ENCODE assay signal across 9 cellular contexts in genomic region chr2:105144128-105144940, GRCh38.
DNase-seq lines count a peak whose midpoint lies in the region; ATAC-seq, FAIRE-seq and TF ChIP-seq lines count a peak whose summit lies in the region.
"Had no signal": no experiment of that assay in that cellular context is flagged by ENCODE, and none has a peak within 500 bp of the region (broad histone marks: within the 10 kb centered on the region; RNA-seq: fewer than 3 reads in every experiment).

No MANE protein-coding gene starts in this region.

- ATAC-seq in GM18511 (IDR thresholded peaks at IDR 0.05; ENCODE audit: unreplicated experiment), result peak; percentile 7
- ATAC-seq in naive thymus-derived CD8-positive, alpha-beta T cell, result no peak

- H3K9me3 Mint-ChIP-seq in activated naive CD8-positive, alpha-beta T cell treated with anti-CD3 and anti-CD28 coated beads for 36 hours, result no peaks in the 10 kb centered on the region
- H3K9me3 Mint-ChIP-seq in naive thymus-derived CD8-positive, alpha-beta T cell, result peaks cover 0 to 3% (median 0%) of the 10 kb centered on the region in 9 donors

- peaks cover 44% of the 10 kb centered on the region for H3K27me3 ChIP-seq in AG04450 (ENCODE audit: control insufficient read depth, insufficient read depth, low read length)

- H3K27me3 Mint-ChIP-seq in activated naive CD8-positive, alpha-beta T cell treated with anti-CD3 and anti-CD28 coated beads for 36 hours, result peaks cover 71% of the 10 kb centered on the region
- peaks cover 34 to 70% (median 60%) of the 10 kb centered on the region in 5 donors for H3K27me3 Mint-ChIP-seq in naive thymus-derived CD8-positive, alpha-beta T cell

- POLR2A ChIA-PET in AG04450 (lab: Yijun Ruan, JAX), result no interaction called here
- POLR2A ChIA-PET in naive thymus-derived CD8-positive, alpha-beta T cell (lab: Charles Lee), result no interaction called here

- no peaks in the 10 kb centered on the region for H3K36me3 Mint-ChIP-seq in activated naive CD8-positive, alpha-beta T cell treated with anti-CD3 and anti-CD28 coated beads for 36 hours
- H3K36me3 Mint-ChIP-seq in naive thymus-derived CD8-positive, alpha-beta T cell, result no peaks in the 10 kb centered on the region

- CTCF ChIA-PET in AG04450 (lab: Charles Lee), result interaction anchor here (1.1 kb wide), 1 partner anchor 28 kb away, joined by 3 read pairs; no protein-coding TSS in a partner anchor

- H3K27ac ChIP-seq in AG04450 (ENCODE audit: low read depth, low read length), result no peak overlapping the region
- H3K27ac ChIP-seq: left lung had no signal

- H3K4me3 Mint-ChIP-seq in activated naive CD8-positive, alpha-beta T cell treated with anti-CD3 and anti-CD28 coated beads for 36 hours, result peak overlapping the region; percentile 72
- peak overlapping the region; percentile 68 to 87 (median 78) for H3K4me3 Mint-ChIP-seq in naive thymus-derived CD8-positive, alpha-beta T cell

- H3K4me1 Mint-ChIP-seq in activated naive CD8-positive, alpha-beta T cell treated with anti-CD3 and anti-CD28 coated beads for 36 hours, result peaks cover 7% of the 10 kb centered on the region
- peaks cover 4 to 15% (median 11%) of the 10 kb centered on the region in 4 donors for H3K4me1 Mint-ChIP-seq in naive thymus-derived CD8-positive, alpha-beta T cell

- FAIRE-seq in HTR-8/SVneo (lab: Jason Lieb, UNC), result no peak

- no peaks in the 10 kb centered on the region for H3K9me3 ChIP-seq in AG04450 (ENCODE audit: control insufficient read depth, insufficient read depth, low read length)
- H3K9me3 ChIP-seq: left lung had no signal

- H3K4me3 ChIP-seq in AG04450 (ENCODE audit: low read depth, low read length), result peak overlapping the region; percentile 41

- H3K27ac Mint-ChIP-seq in activated naive CD8-positive, alpha-beta T cell treated with anti-CD3 and anti-CD28 coated beads for 36 hours, result peak overlapping the region; percentile 18
- H3K27ac Mint-ChIP-seq in naive thymus-derived CD8-positive, alpha-beta T cell, result no peak overlapping the region

- DNase-seq in AG04450 (ENCODE audit: low read depth, low spot score), result no peak
- DNase-seq in activated naive CD8-positive, alpha-beta T cell treated with anti-CD3 and anti-CD28 coated beads for 36 hours, result no peak
- DNase-seq in naive thymus-derived CD8-positive, alpha-beta T cell, result no peak
- no peak for DNase-seq in NCI-H2196 (lab: John Stamatoyannopoulos, UW; ENCODE audit: unreplicated experiment)
- no peak for DNase-seq in HTR-8/SVneo (ENCODE audit: insufficient read length, low spot score)
- DNase-seq in NCI-H2029 (lab: John Stamatoyannopoulos, UW), result no peak
- no peak for DNase-seq in epidermal melanocyte (ENCODE audit: insufficient read length, low spot score)

- TF ChIP-seq CTCF in AG04450 (IDR thresholded peaks at IDR 0.05; ENCODE audit: low read depth, low read length), result no peak
